In the genomic region with DNA sequence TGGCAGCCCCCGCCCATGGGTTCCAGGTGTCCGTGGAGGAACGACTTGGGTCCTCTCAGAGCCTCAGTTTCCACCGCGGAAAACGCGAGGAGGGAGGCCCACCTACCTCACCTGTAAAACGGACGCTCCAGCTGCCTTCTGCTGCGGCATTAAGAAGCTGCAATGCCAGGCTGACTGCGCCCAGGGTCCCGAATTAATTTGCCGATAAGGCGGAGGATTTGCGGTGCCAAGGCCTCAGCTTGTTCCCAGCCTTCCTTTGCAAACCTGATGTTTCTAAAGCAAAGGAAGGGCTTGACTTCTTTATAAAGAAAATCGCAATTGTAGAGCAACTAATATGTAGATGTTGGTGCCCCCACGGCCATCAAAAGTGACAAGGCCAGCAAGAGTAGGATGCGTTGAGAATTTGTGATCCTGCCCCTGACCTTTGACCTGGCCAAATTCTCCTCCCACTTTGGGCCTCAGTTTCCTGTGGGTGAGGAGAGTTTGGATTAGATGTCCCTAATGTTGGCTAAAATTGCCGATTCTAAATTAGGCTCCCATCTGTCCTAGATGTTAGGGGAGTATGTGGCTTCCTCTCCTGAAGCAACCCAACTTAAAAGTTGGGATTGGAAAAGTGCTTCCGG, we compare ENCODE assay signal across 8 cellular contexts. TPM values are rescaled to one million over a fixed set of nuclear protein-coding genes. Genes with fewer than 3 reads are reported as not detected.
A peak's percentile ranks its signal among the peaks of the same experiment; 100 is the strongest.
DNase-seq lines count a peak whose midpoint lies in the region; ATAC-seq and TF ChIP-seq lines count a peak whose summit lies in the region.

No MANE protein-coding gene starts in this region.

- POLR2A ChIA-PET in activated CD8-positive, alpha-beta T cell treated with anti-CD3 and anti-CD28 coated beads, Interleukin-2, amount 10 ng/mL, durations not matched to agents 7 days and 5 days (lab: Charles Lee): no interaction called here

- intact Hi-C loops in thyroid gland (cut with DNase I): loop anchor here (10.0 kb wide), 1 partner anchor 173 kb away; no protein-coding TSS in a partner anchor

- H3K27ac ChIP-seq in thyroid gland: peak overlapping the region in 1 of 3 donors; percentile 15

- no peak for TF ChIP-seq POLR2A in thyroid gland (IDR thresholded peaks at IDR 0.05)

- peaks cover 17% of the 10 kb centered on the region for H3K4me1 Mint-ChIP-seq in T-helper 1 cell treated with Interleukin-12 subunit alpha and Interleukin-12 subunit beta and Interleukin-4 antibody, amounts not matched to agents 30 μg/mL and 1 μg/mL, for 36 hours (ENCODE audit: low read depth)
- peaks cover 24% of the 10 kb centered on the region for H3K4me1 Mint-ChIP-seq in activated CD8-positive, alpha-beta T cell treated with anti-CD3 and anti-CD28 coated beads, Interleukin-2, amount 10 ng/mL, durations not matched to agents 7 days and 5 days (ENCODE audit: low read depth)
- H3K4me1 Mint-ChIP-seq in stimulated activated effector memory CD8-positive, alpha-beta T cell treated with anti-CD3 and anti-CD28 coated beads, Interleukin-12 subunit alpha, Interleukin-12 subunit beta, amount 100 ng/mL, for 72 hours: peaks cover 13% of the 10 kb centered on the region

- no peak overlapping the region for H3K9ac ChIP-seq in iPS-15b (ENCODE audit: low read depth, low read length)

- no peak overlapping the region for H3K27ac Mint-ChIP-seq in T-helper 1 cell treated with Interleukin-12 subunit alpha and Interleukin-12 subunit beta and Interleukin-4 antibody, amounts not matched to agents 30 μg/mL and 1 μg/mL, for 36 hours
- H3K27ac Mint-ChIP-seq in activated CD8-positive, alpha-beta T cell treated with anti-CD3 and anti-CD28 coated beads, Interleukin-2, amount 10 ng/mL, durations not matched to agents 7 days and 5 days: peak overlapping the region; percentile 20
- no peak overlapping the region for H3K27ac Mint-ChIP-seq in stimulated activated effector memory CD8-positive, alpha-beta T cell treated with anti-CD3 and anti-CD28 coated beads, Interleukin-12 subunit alpha, Interleukin-12 subunit beta, amount 100 ng/mL, for 72 hours

- TF ChIP-seq CTCF in thyroid gland (IDR thresholded peaks at IDR 0.05): no peak

- peak overlapping the region; percentile 62 for H3K4me3 Mint-ChIP-seq in T-helper 1 cell treated with Interleukin-12 subunit alpha and Interleukin-12 subunit beta and Interleukin-4 antibody, amounts not matched to agents 30 μg/mL and 1 μg/mL, for 36 hours
- peak overlapping the region; percentile 65 for H3K4me3 Mint-ChIP-seq in activated CD8-positive, alpha-beta T cell treated with anti-CD3 and anti-CD28 coated beads, Interleukin-2, amount 10 ng/mL, durations not matched to agents 7 days and 5 days
- peak overlapping the region; percentile 45 for H3K4me3 Mint-ChIP-seq in stimulated activated effector memory CD8-positive, alpha-beta T cell treated with anti-CD3 and anti-CD28 coated beads, Interleukin-12 subunit alpha, Interleukin-12 subunit beta, amount 100 ng/mL, for 72 hours

- H3K36me3 Mint-ChIP-seq in T-helper 1 cell treated with Interleukin-12 subunit alpha and Interleukin-12 subunit beta and Interleukin-4 antibody, amounts not matched to agents 30 μg/mL and 1 μg/mL, for 36 hours (ENCODE audit: low read depth): peaks cover 10% of the 10 kb centered on the region
- H3K36me3 Mint-ChIP-seq in activated CD8-positive, alpha-beta T cell treated with anti-CD3 and anti-CD28 coated beads, Interleukin-2, amount 10 ng/mL, durations not matched to agents 7 days and 5 days (ENCODE audit: low read depth): peaks cover 12% of the 10 kb centered on the region
- peaks cover 17% of the 10 kb centered on the region for H3K36me3 Mint-ChIP-seq in stimulated activated effector memory CD8-positive, alpha-beta T cell treated with anti-CD3 and anti-CD28 coated beads, Interleukin-12 subunit alpha, Interleukin-12 subunit beta, amount 100 ng/mL, for 72 hours

- H3K4me1 ChIP-seq in iPS-15b (ENCODE audit: control insufficient read depth, insufficient read depth, low read length) (peaks cover 29% of the 10 kb centered on the region), thyroid gland (peaks cover 14 to 15% of the 10 kb centered on the region in 2 donors)

- H3K27me3 Mint-ChIP-seq in T-helper 1 cell treated with Interleukin-12 subunit alpha and Interleukin-12 subunit beta and Interleukin-4 antibody, amounts not matched to agents 30 μg/mL and 1 μg/mL, for 36 hours (ENCODE audit: low read depth): no peaks in the 10 kb centered on the region
- no peaks in the 10 kb centered on the region for H3K27me3 Mint-ChIP-seq in activated CD8-positive, alpha-beta T cell treated with anti-CD3 and anti-CD28 coated beads, Interleukin-2, amount 10 ng/mL, durations not matched to agents 7 days and 5 days (ENCODE audit: low read depth)

- H3K36me3 ChIP-seq in iPS-15b (ENCODE audit: control insufficient read depth, insufficient read depth, low read length) (no peaks in the 10 kb centered on the region), thyroid gland (no peaks in the 10 kb centered on the region)

- H3K9me3 Mint-ChIP-seq in T-helper 1 cell treated with Interleukin-12 subunit alpha and Interleukin-12 subunit beta and Interleukin-4 antibody, amounts not matched to agents 30 μg/mL and 1 μg/mL, for 36 hours: no peaks in the 10 kb centered on the region
- no peaks in the 10 kb centered on the region for H3K9me3 Mint-ChIP-seq in activated CD8-positive, alpha-beta T cell treated with anti-CD3 and anti-CD28 coated beads, Interleukin-2, amount 10 ng/mL, durations not matched to agents 7 days and 5 days (ENCODE audit: insufficient read depth)
- no peaks in the 10 kb centered on the region for H3K9me3 Mint-ChIP-seq in stimulated activated effector memory CD8-positive, alpha-beta T cell treated with anti-CD3 and anti-CD28 coated beads, Interleukin-12 subunit alpha, Interleukin-12 subunit beta, amount 100 ng/mL, for 72 hours

- peak overlapping the region; percentile 46 for H3K4me3 ChIP-seq in iPS-15b (ENCODE audit: low read depth, low read length)
- H3K4me3 ChIP-seq in thyroid gland (replicated peaks in 1 of 3): peak overlapping the region in 1 of 3 donors; percentile 35

- CTCF ChIA-PET in activated CD8-positive, alpha-beta T cell treated with anti-CD3 and anti-CD28 coated beads, Interleukin-2, amount 10 ng/mL, durations not matched to agents 7 days and 5 days (lab: Charles Lee): interaction anchor here (1.0 to 1.5 kb wide), 2 partner anchors 11 to 16 kb away, joined by 3 read pairs; no protein-coding TSS in a partner anchor

- WGBS in thyroid gland, 2 donors: 83 to 88% methylated on average over 17 to 19 of the region's 20 CpGs

- DNase-seq in T-helper 1 cell: no peak
- no peak for DNase-seq in activated CD8-positive, alpha-beta T cell treated with anti-CD3 and anti-CD28 coated beads, Interleukin-2, amount 10 ng/mL, durations not matched to agents 7 days and 5 days
- no peak for DNase-seq in stimulated activated effector memory CD8-positive, alpha-beta T cell treated with anti-CD3 and anti-CD28 coated beads, Interleukin-12 subunit alpha, Interleukin-12 subunit beta, amount 100 ng/mL, for 72 hours (ENCODE audit: low spot score in 2 of 2)
- no peak for DNase-seq in thyroid gland
- DNase-seq in NCI-H1694 (lab: John Stamatoyannopoulos, UW): no peak
- no peak for DNase-seq in SW 1271 (lab: John Stamatoyannopoulos, UW)

- peaks cover 4% of the 10 kb centered on the region for H3K27me3 ChIP-seq in iPS-15b (ENCODE audit: control insufficient read depth, insufficient read depth, low read length)
- no peaks in the 10 kb centered on the region for H3K27me3 ChIP-seq in thyroid gland

- H3K9me3 ChIP-seq in iPS-15b (ENCODE audit: control insufficient read depth, insufficient read depth, low read length) (no peaks in the 10 kb centered on the region), thyroid gland (no peaks in the 10 kb centered on the region)

- ATAC-seq in activated CD8-positive, alpha-beta T cell treated with anti-CD3 and anti-CD28 coated beads, Interleukin-2, amount 10 ng/mL, durations not matched to agents 7 days and 5 days: no peak
- ATAC-seq in stimulated activated effector memory CD8-positive, alpha-beta T cell treated with anti-CD3 and anti-CD28 coated beads, Interleukin-12 subunit alpha, Interleukin-12 subunit beta, amount 100 ng/mL, for 72 hours: no peak

RNA-seq across cellular contexts. Expression of a gene that starts 0.8 kb away (rescaled TPM):
- total RNA-seq in activated CD8-positive, alpha-beta T cell treated with anti-CD3 and anti-CD28 coated beads, Interleukin-2, amount 10 ng/mL, durations not matched to agents 7 days and 5 days: 10 to 100 TPM; 75.9 to 80.5 TPM
- 10 to 100 TPM; 47.6 to 82.4 (median 68.7) TPM for total RNA-seq in thyroid gland
